In genomic region chr10:74263996-74264395, GRCh38 we compare ENCODE assay signal across 14 cellular contexts.
DNase-seq lines count a peak whose midpoint lies in the region; ATAC-seq and TF ChIP-seq lines count a peak whose summit lies in the region.
"Had no signal": no experiment of that assay in that cellular context is flagged by ENCODE, and none has a peak within 500 bp of the region (broad histone marks: within the 10 kb centered on the region; RNA-seq: fewer than 3 reads in every experiment).

No MANE protein-coding gene starts in this region.

- H3K27me3 ChIP-seq in PC-3 (ENCODE audit: low read length), result no peaks in the 10 kb centered on the region
- no peaks in the 10 kb centered on the region for H3K27me3 ChIP-seq in CD4-positive, alpha-beta T cell (ENCODE audit: control insufficient read depth, insufficient read depth, low read length)
- H3K27me3 ChIP-seq: BLaER1 treated with 17β-estradiol and CSF1 and Interleukin-3, amounts not matched to agents 10 nM and 100 nM had no signal

- H3F3A ChIP-seq in PC-3 (ENCODE audit: low read length, unreplicated experiment), result peaks cover 6% of the 10 kb centered on the region

- no peak overlapping the region for H3K9ac ChIP-seq in PC-3 (ENCODE audit: low read length)
- H3K9ac ChIP-seq: BLaER1 treated with 17β-estradiol and CSF1 and Interleukin-3, amounts not matched to agents 10 nM and 100 nM had no signal

- no peak for DNase-seq in activated naive CD8-positive, alpha-beta T cell treated with anti-CD3 and anti-CD28 coated beads, Interleukin-2, amount 50 U/mL, for 24 hours
- DNase-seq in activated naive CD8-positive, alpha-beta T cell treated with anti-CD3 and anti-CD28 coated beads for 36 hours, result no peak
- DNase-seq in PC-3, result peak; percentile 82
- no peak for DNase-seq in activated T-cell treated with anti-CD3 and anti-CD28 coated beads for 4 hours
- DNase-seq in CD4-positive, alpha-beta T cell, result no peak
- DNase-seq: CD8-positive, alpha-beta memory T cell; COR-L47; GOT3; H9 had no signal

- H3K27ac Mint-ChIP-seq in activated naive CD8-positive, alpha-beta T cell treated with anti-CD3 and anti-CD28 coated beads, Interleukin-2, amount 50 U/mL, for 24 hours, result peak overlapping the region; percentile 1
- H3K27ac Mint-ChIP-seq in activated naive CD8-positive, alpha-beta T cell treated with anti-CD3 and anti-CD28 coated beads for 36 hours, result no peak overlapping the region
- H3K27ac Mint-ChIP-seq in CD4-positive, alpha-beta T cell, result no peak overlapping the region
- H3K27ac Mint-ChIP-seq: B cell; CD8-positive, alpha-beta memory T cell; H9 had no signal

- H3K36me3 Mint-ChIP-seq in activated naive CD8-positive, alpha-beta T cell treated with anti-CD3 and anti-CD28 coated beads, Interleukin-2, amount 50 U/mL, for 24 hours (ENCODE audit: low read depth), result peaks cover 7% of the 10 kb centered on the region
- peaks cover 9% of the 10 kb centered on the region for H3K36me3 Mint-ChIP-seq in activated naive CD8-positive, alpha-beta T cell treated with anti-CD3 and anti-CD28 coated beads for 36 hours
- H3K36me3 Mint-ChIP-seq in CD4-positive, alpha-beta T cell (ENCODE audit: low read depth), result no peaks in the 10 kb centered on the region
- H3K36me3 Mint-ChIP-seq: IgD-negative memory B cell had no signal

- H3K27ac ChIP-seq in HEK293 (ENCODE audit: extremely low read depth, low read depth, low read length), result no peak overlapping the region
- no peak overlapping the region for H3K27ac ChIP-seq in PC-3 (ENCODE audit: low read length)
- H3K27ac ChIP-seq in CD4-positive, alpha-beta T cell (ENCODE audit: low read depth, low read length), result no peak overlapping the region
- H3K27ac ChIP-seq: BLaER1 treated with 17β-estradiol and CSF1 and Interleukin-3, amounts not matched to agents 10 nM and 100 nM had no signal

- H3K27me3 Mint-ChIP-seq in activated naive CD8-positive, alpha-beta T cell treated with anti-CD3 and anti-CD28 coated beads, Interleukin-2, amount 50 U/mL, for 24 hours, result no peaks in the 10 kb centered on the region
- H3K27me3 Mint-ChIP-seq in activated naive CD8-positive, alpha-beta T cell treated with anti-CD3 and anti-CD28 coated beads for 36 hours, result no peaks in the 10 kb centered on the region
- H3K27me3 Mint-ChIP-seq in CD4-positive, alpha-beta T cell, result no peaks in the 10 kb centered on the region
- H3K27me3 Mint-ChIP-seq: B cell, IgD-negative memory B cell had no signal

- intact Hi-C loops in PC-3 (cut with micrococcal nuclease), result loop anchor here (1.0 to 5.0 kb wide), 3 partner anchors 169 to 473 kb away; no protein-coding TSS in a partner anchor
- intact Hi-C loops in CD4-positive, alpha-beta T cell (cut with DNase I, micrococcal nuclease), result loop anchor here (2.0 to 10.0 kb wide), 3 partner anchors 561 to 967 kb away; partner anchors contain the start of gene KAT6B (in 2 of the 2)

- H3K9me2 ChIP-seq in PC-3 (replicated peaks; ENCODE audit: low read length), result no peaks in the 10 kb centered on the region

- no peak overlapping the region for H3K4me3 ChIP-seq in HEK293 (ENCODE audit: low read depth, low read length)
- no peak overlapping the region for H3K4me3 ChIP-seq in PC-3 (ENCODE audit: low read length)
- H3K4me3 ChIP-seq: BLaER1 treated with 17β-estradiol and CSF1 and Interleukin-3, amounts not matched to agents 10 nM and 100 nM had no signal

- no TSS peak for BruUV-seq in PC-3 (replicated peaks; lab: Mats Ljungman, UMichigan)

- no peak overlapping the region for H2AFZ ChIP-seq in PC-3 (ENCODE audit: low read length)

- CTCF ChIA-PET in HEK293 (lab: Yijun Ruan, JAX) (no interaction called here), PC-3 (lab: Charles Lee) (no interaction called here)
- CTCF ChIA-PET in CD4-positive, alpha-beta T cell (lab: Charles Lee), result no interaction called here

- peak; percentile 68 for ATAC-seq in activated naive CD8-positive, alpha-beta T cell treated with anti-CD3 and anti-CD28 coated beads, Interleukin-2, amount 50 U/mL, for 24 hours
- peak; percentile 80 for ATAC-seq in PC-3
- ATAC-seq in CD4-positive, alpha-beta T cell (ENCODE audit: poor library complexity), result no peak
- ATAC-seq: HepG2 had no signal

- POLR2A ChIA-PET in HEK293 (lab: Yijun Ruan, JAX), result no interaction called here
- POLR2A ChIA-PET in PC-3 (lab: Charles Lee; ENCODE audit: unreplicated experiment), result no interaction called here
- POLR2A ChIA-PET in CD4-positive, alpha-beta T cell (lab: Charles Lee), result no interaction called here

- H3K9me3 Mint-ChIP-seq in activated naive CD8-positive, alpha-beta T cell treated with anti-CD3 and anti-CD28 coated beads, Interleukin-2, amount 50 U/mL, for 24 hours, result no peaks in the 10 kb centered on the region
- no peaks in the 10 kb centered on the region for H3K9me3 Mint-ChIP-seq in activated naive CD8-positive, alpha-beta T cell treated with anti-CD3 and anti-CD28 coated beads for 36 hours
- no peaks in the 10 kb centered on the region for H3K9me3 Mint-ChIP-seq in CD4-positive, alpha-beta T cell
- H3K9me3 Mint-ChIP-seq: CD8-positive, alpha-beta memory T cell; H9; IgD-negative memory B cell had no signal

- H3K4me3 Mint-ChIP-seq in activated naive CD8-positive, alpha-beta T cell treated with anti-CD3 and anti-CD28 coated beads, Interleukin-2, amount 50 U/mL, for 24 hours, result no peak overlapping the region
- H3K4me3 Mint-ChIP-seq in activated naive CD8-positive, alpha-beta T cell treated with anti-CD3 and anti-CD28 coated beads for 36 hours, result no peak overlapping the region
- H3K4me3 Mint-ChIP-seq in CD4-positive, alpha-beta T cell, result no peak overlapping the region
- H3K4me3 Mint-ChIP-seq: B cell, H9, IgD-negative memory B cell had no signal

- H3K36me3 ChIP-seq in HEK293 (ENCODE audit: control insufficient read depth in 2 of 2, insufficient read depth in 1 of 2, low read length in 2 of 2) (no peaks in the 10 kb centered on the region), PC-3 (ENCODE audit: low read depth, low read length) (peaks cover 9% of the 10 kb centered on the region; the same call in 1 of the 2 replicates)

- H3K4me1 Mint-ChIP-seq in activated naive CD8-positive, alpha-beta T cell treated with anti-CD3 and anti-CD28 coated beads, Interleukin-2, amount 50 U/mL, for 24 hours, result peaks cover 28% of the 10 kb centered on the region
- H3K4me1 Mint-ChIP-seq in activated naive CD8-positive, alpha-beta T cell treated with anti-CD3 and anti-CD28 coated beads for 36 hours, result peaks cover 18% of the 10 kb centered on the region
- peaks cover 6% of the 10 kb centered on the region for H3K4me1 Mint-ChIP-seq in CD4-positive, alpha-beta T cell (ENCODE audit: low read depth)
- H3K4me1 Mint-ChIP-seq: H9 had no signal

- peaks cover 62% of the 10 kb centered on the region for H3K79me2 ChIP-seq in PC-3 (ENCODE audit: low read length)

- TF ChIP-seq CTCF in HEK293 (tag by site-specific recombination; IDR thresholded peaks at IDR 0.05), result no peak
- no peak for TF ChIP-seq CTCF in PC-3 (conservative IDR thresholded peaks at IDR 0.05; ENCODE audit: low read depth, low read length)
- no peak for TF ChIP-seq CTCF in CD4-positive, alpha-beta T cell (IDR thresholded peaks at IDR 0.05)

- H3K4me2 ChIP-seq in PC-3 (ENCODE audit: low read length), result no peak overlapping the region
- H3K4me2 ChIP-seq: BLaER1 treated with 17β-estradiol and CSF1 and Interleukin-3, amounts not matched to agents 10 nM and 100 nM had no signal

- H4K20me1 ChIP-seq in PC-3 (ENCODE audit: low read length), result peaks cover 29% of the 10 kb centered on the region; the same call in 1 of the 2 replicates

- no peaks in the 10 kb centered on the region for H3K4me1 ChIP-seq in HEK293 (ENCODE audit: control insufficient read depth, insufficient read depth, low read length)
- peaks cover 12% of the 10 kb centered on the region for H3K4me1 ChIP-seq in PC-3 (ENCODE audit: insufficient read depth, low read length)

- H3K9me3 ChIP-seq in HEK293 (ENCODE audit: control insufficient read depth, insufficient read depth, low read depth, low read length) (no peaks in the 10 kb centered on the region), PC-3 (ENCODE audit: low read length) (no peaks in the 10 kb centered on the region)
- H3K9me3 ChIP-seq in CD4-positive, alpha-beta T cell (ENCODE audit: control insufficient read depth, low read length), result no peaks in the 10 kb centered on the region
- H3K9me3 ChIP-seq: BLaER1 treated with 17β-estradiol and CSF1 and Interleukin-3, amounts not matched to agents 10 nM and 100 nM had no signal

TF ChIP-seq in HEK293, 187 proteins besides CTCF, POLR2A, EP300 and RAD21:
- TF ChIP-seq SCRT1 (tag by site-specific recombination; IDR thresholded peaks at IDR 0.05; ENCODE audit: borderline replicate concordance) (peak; percentile 61; the same call in 1 of the 2 replicates), ZNF544 (tag by site-specific recombination; IDR thresholded peaks at IDR 0.05) (no peak), SCRT2 (tag by site-specific recombination; IDR thresholded peaks at IDR 0.05) (peak; percentile 71)
